ENCODE assay signal across 16 cellular contexts in the genomic region with DNA sequence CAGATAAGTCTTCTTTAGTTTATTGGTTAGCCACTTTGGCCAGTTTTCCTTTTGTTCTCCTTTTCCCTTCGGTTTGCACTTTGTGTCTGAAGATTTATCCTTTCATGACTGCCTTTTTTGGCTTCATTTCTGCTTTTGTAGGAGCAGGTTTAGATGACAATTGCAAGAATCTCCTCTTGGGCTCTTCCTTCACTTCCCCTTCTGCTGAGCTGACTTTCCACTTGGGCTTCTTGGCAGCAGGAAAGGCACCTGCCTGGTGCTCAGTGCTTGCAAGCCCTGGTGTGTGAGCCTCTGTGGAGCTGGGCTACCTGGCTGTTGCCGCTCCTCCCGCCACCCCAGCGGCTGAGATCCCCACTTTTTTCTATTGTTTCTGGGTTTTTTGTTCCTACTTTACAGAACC.
"Had no signal": no experiment of that assay in that cellular context is flagged by ENCODE, and none has a peak within 500 bp of the region (broad histone marks: within the 10 kb centered on the region; RNA-seq: fewer than 3 reads in every experiment).

No MANE protein-coding gene starts in this region.

- H3K4me3 ChIP-seq: cardiac muscle cell, esophagus squamous epithelium, sigmoid colon, thoracic aorta, uterus had no signal

- H3K36me3 ChIP-seq: cardiac muscle cell, esophagus squamous epithelium, sigmoid colon, thoracic aorta, uterus, WERI-Rb-1 had no signal

- ATAC-seq: foreskin keratinocyte; left colon; naive thymus-derived CD8-positive, alpha-beta T cell; stimulated activated naive CD8-positive, alpha-beta T cell treated with anti-CD3 and anti-CD28 coated beads, Interleukin-15, amount 100 ng/mL, for 72 hours had no signal

- H3K9me3 ChIP-seq: esophagus squamous epithelium, sigmoid colon, uterus had no signal

- H3K27ac ChIP-seq: cardiac muscle cell, esophagus squamous epithelium, foreskin keratinocyte, sigmoid colon, thoracic aorta, uterus, WERI-Rb-1 had no signal

- H3K4me1 ChIP-seq: esophagus squamous epithelium, foreskin keratinocyte, uterus had no signal

- H3K27me3 ChIP-seq: cardiac muscle cell, esophagus squamous epithelium, foreskin keratinocyte, sigmoid colon, uterus had no signal

- DNase-seq: activated CD4-positive, alpha-beta T cell treated with anti-CD3 and anti-CD28 coated beads for 48 hours; activated naive CD4-positive, alpha-beta T cell treated with anti-CD3 and anti-CD28 coated beads for 36 hours; esophagus squamous epithelium; foreskin keratinocyte; head of caudate nucleus; left colon; naive thymus-derived CD8-positive, alpha-beta T cell; occipital lobe; sigmoid colon; stimulated activated CD4-positive, alpha-beta T cell treated with anti-CD3 and anti-CD28 coated beads, Interleukin-12 subunit alpha, Interleukin-12 subunit beta, amount 100 ng/mL, for 4 hours; stimulated activated CD4-positive, alpha-beta T cell treated with anti-CD3 and anti-CD28 coated beads, Interleukin-4, amount 100 ng/mL, for 1 hour; stimulated activated naive CD8-positive, alpha-beta T cell treated with anti-CD3 and anti-CD28 coated beads, Interleukin-15, amount 100 ng/mL, for 72 hours; uterus; WERI-Rb-1 had no signal
